Comparison of ENCODE assay signal across 1 cellular context in the genomic region with DNA sequence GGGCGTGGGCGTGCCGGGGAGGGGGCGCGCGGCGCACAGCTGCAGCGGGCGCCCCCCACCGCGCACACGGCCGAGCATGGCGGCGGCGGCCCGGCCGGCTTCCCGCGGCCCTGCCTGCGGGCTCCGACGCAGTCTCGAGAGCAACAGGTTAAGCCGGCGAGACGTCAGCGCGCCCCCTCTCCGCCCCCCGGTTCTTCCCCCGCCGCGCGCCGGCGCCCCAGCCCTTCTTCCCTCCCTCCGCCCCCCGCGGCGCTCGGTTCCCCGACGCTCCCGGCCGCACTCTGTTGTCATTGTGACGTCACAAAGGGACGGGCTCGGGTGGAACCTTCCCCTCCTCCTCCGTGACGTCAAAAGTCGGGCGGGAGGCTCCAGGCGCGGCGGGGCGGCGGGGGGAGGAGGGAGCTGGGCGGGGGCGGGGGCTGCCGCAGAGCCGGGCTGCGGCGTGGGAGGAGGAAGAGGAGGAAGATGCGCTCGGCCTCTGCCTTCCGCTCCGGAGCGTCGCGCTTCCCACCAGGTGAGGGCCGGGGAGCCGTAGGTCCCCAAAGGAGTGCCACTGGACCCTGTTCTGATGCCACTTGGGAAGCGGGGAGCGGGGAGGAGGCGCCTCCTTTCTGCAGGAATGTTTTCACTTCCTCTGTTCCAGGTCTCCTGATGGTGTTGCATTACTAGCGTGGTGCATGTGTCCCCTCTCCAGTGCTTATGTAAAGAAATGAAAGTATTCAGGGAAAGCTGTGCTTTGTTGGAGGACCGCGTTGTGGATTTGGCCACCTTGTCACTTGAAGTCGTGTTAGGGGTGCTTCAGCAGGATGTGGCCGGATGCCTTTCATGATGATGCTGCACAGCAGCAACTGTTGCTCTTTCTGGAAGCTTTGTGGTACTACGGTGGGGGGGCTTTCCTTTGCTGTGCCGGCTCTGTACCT.
TF ChIP-seq lines count a peak whose summit lies in the region.

No MANE protein-coding gene starts in this region.

TF ChIP-seq in HepG2, 621 proteins besides CTCF, POLR2A, EP300 and RAD21 (continued from another document):
- TF ChIP-seq ZNF292 (CRISPR knock-in tag; IDR thresholded peaks at IDR 0.05; ENCODE audit: borderline replicate concordance, low read depth): no peak; the same call in 1 of the 2 replicates
- no peak for TF ChIP-seq MBNL3 (CRISPR knock-in tag; conservative IDR thresholded peaks at IDR 0.05)
- TF ChIP-seq ZNF775 (CRISPR knock-in tag; IDR thresholded peaks at IDR 0.05; ENCODE audit: borderline replicate concordance): no peak
- TF ChIP-seq, protein P1, sequence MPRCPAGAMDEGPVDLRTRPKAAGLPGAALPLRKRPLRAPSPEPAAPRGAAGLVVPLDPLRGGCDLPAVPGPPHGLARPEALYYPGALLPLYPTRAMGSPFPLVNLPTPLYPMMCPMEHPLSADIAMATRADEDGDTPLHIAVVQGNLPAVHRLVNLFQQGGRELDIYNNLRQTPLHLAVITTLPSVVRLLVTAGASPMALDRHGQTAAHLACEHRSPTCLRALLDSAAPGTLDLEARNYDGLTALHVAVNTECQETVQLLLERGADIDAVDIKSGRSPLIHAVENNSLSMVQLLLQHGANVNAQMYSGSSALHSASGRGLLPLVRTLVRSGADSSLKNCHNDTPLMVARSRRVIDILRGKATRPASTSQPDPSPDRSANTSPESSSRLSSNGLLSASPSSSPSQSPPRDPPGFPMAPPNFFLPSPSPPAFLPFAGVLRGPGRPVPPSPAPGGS (CRISPR knock-in tag; IDR thresholded peaks at IDR 0.05): no peak; the same call in 1 of the 2 replicates
- TF ChIP-seq NONO (IDR thresholded peaks at IDR 0.05): no peak
- TF ChIP-seq NONO (CRISPR knock-in tag; conservative IDR thresholded peaks at IDR 0.05): peak; percentile 67
- TF ChIP-seq DMAP1 (CRISPR knock-in tag; IDR thresholded peaks at IDR 0.05): peak; percentile 65; the same call in 1 of the 2 replicates
- no peak for TF ChIP-seq ADNP (CRISPR knock-in tag; IDR thresholded peaks at IDR 0.05)
- TF ChIP-seq ZNF629 (CRISPR knock-in tag; conservative IDR thresholded peaks at IDR 0.05): no peak
- peak; percentile 40; the same call in 1 of the 2 replicates for TF ChIP-seq NRL (CRISPR knock-in tag; IDR thresholded peaks at IDR 0.05; ENCODE audit: borderline replicate concordance)
- no peak for TF ChIP-seq ZFP82 (CRISPR knock-in tag; IDR thresholded peaks at IDR 0.05; ENCODE audit: borderline replicate concordance)
- TF ChIP-seq, protein P2, sequence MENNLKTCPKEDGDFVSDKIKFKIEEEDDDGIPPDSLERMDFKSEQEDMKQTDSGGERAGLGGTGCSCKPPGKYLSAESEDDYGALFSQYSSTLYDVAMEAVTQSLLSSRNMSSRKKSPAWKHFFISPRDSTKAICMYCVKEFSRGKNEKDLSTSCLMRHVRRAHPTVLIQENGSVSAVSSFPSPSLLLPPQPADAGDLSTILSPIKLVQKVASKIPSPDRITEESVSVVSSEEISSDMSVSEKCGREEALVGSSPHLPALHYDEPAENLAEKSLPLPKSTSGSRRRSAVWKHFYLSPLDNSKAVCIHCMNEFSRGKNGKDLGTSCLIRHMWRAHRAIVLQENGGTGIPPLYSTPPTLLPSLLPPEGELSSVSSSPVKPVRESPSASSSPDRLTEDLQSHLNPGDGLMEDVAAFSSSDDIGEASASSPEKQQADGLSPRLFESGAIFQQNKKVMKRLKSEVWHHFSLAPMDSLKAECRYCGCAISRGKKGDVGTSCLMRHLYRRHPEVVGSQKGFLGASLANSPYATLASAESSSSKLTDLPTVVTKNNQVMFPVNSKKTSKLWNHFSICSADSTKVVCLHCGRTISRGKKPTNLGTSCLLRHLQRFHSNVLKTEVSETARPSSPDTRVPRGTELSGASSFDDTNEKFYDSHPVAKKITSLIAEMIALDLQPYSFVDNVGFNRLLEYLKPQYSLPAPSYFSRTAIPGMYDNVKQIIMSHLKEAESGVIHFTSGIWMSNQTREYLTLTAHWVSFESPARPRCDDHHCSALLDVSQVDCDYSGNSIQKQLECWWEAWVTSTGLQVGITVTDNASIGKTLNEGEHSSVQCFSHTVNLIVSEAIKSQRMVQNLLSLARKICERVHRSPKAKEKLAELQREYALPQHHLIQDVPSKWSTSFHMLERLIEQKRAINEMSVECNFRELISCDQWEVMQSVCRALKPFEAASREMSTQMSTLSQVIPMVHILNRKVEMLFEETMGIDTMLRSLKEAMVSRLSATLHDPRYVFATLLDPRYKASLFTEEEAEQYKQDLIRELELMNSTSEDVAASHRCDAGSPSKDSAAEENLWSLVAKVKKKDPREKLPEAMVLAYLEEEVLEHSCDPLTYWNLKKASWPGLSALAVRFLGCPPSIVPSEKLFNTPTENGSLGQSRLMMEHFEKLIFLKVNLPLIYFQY (CRISPR knock-in tag; IDR thresholded peaks at IDR 0.05; ENCODE audit: borderline replicate concordance): no peak
- no peak for TF ChIP-seq SIX4 (CRISPR knock-in tag; IDR thresholded peaks at IDR 0.05)
- TF ChIP-seq HOXD1 (CRISPR knock-in tag; IDR thresholded peaks at IDR 0.05): no peak
